Comparison of ENCODE assay signal across 9 cellular contexts in genomic region chr10:71998119-71998839, GRCh38. TPM values are rescaled to one million over a fixed set of nuclear protein-coding genes. Genes with fewer than 3 reads are reported as not detected.
DNase-seq lines count a peak whose midpoint lies in the region; ATAC-seq and TF ChIP-seq lines count a peak whose summit lies in the region.
"Had no signal": no experiment of that assay in that cellular context is flagged by ENCODE, and none has a peak within 500 bp of the region (broad histone marks: within the 10 kb centered on the region; RNA-seq: fewer than 3 reads in every experiment).

No MANE protein-coding gene starts in this region.

- no peak for TF ChIP-seq POLR2A in spleen (IDR thresholded peaks at IDR 0.05)

- no peak overlapping the region for H3K4me3 ChIP-seq in lung
- H3K4me3 ChIP-seq in spleen, result no peak overlapping the region
- no peak overlapping the region for H3K4me3 ChIP-seq in naive thymus-derived CD4-positive, alpha-beta T cell (ENCODE audit: low read length)

- H3K27me3 Mint-ChIP-seq in HFFc6 (ENCODE audit: insufficient read depth), result peaks cover 2% of the 10 kb centered on the region
- H3K27me3 Mint-ChIP-seq in naive thymus-derived CD4-positive, alpha-beta T cell, result peaks cover 0 to 3% (median 0%) of the 10 kb centered on the region in 5 donors
- H3K27me3 Mint-ChIP-seq: activated CD4-positive, alpha-beta T cell treated with anti-CD3 and anti-CD28 coated beads for 36 hours had no signal

- peaks cover 10% of the 10 kb centered on the region for H3K36me3 Mint-ChIP-seq in HFFc6 (ENCODE audit: low read depth)
- H3K36me3 Mint-ChIP-seq in naive thymus-derived CD4-positive, alpha-beta T cell, result peaks cover 0 to 2% (median 0%) of the 10 kb centered on the region in 5 donors

- POLR2A ChIA-PET in naive thymus-derived CD4-positive, alpha-beta T cell (lab: Charles Lee), result no interaction called here

- ATAC-seq in lung (ENCODE audit: insufficient read depth, low FRiP score), result no peak
- ATAC-seq in GM21528 (IDR thresholded peaks at IDR 0.05; ENCODE audit: low FRiP score, unreplicated experiment), result no peak
- no peak for ATAC-seq in naive thymus-derived CD4-positive, alpha-beta T cell
- ATAC-seq: activated CD4-positive, alpha-beta T cell treated with anti-CD3 and anti-CD28 coated beads for 36 hours had no signal

- peak overlapping the region; percentile 81 for H3K4me3 Mint-ChIP-seq in HFFc6
- no peak overlapping the region for H3K4me3 Mint-ChIP-seq in naive thymus-derived CD4-positive, alpha-beta T cell
- H3K4me3 Mint-ChIP-seq: activated CD4-positive, alpha-beta T cell treated with anti-CD3 and anti-CD28 coated beads for 36 hours had no signal

- intact Hi-C loops in spleen (cut with DNase I; ENCODE audit: low total_unique reads), result no loop called here
- intact Hi-C loops in naive thymus-derived CD4-positive, alpha-beta T cell (cut with micrococcal nuclease), result no loop called here

- no peak for DNase-seq in HFFc6
- no peak for DNase-seq in lung (ENCODE audit: low spot score)
- peak; percentile 82 for DNase-seq in spleen
- no peak for DNase-seq in dedifferentiated amniotic fluid mesenchymal stem cell (ENCODE audit: extremely low spot score)
- no peak for DNase-seq in NCI-H1092 (lab: John Stamatoyannopoulos, UW)
- no peak for DNase-seq in naive thymus-derived CD4-positive, alpha-beta T cell
- DNase-seq: activated CD4-positive, alpha-beta T cell treated with anti-CD3 and anti-CD28 coated beads for 36 hours had no signal

- CTCF ChIA-PET in naive thymus-derived CD4-positive, alpha-beta T cell (lab: Charles Lee), result no interaction called here

- H3K4me1 ChIP-seq in lung (ENCODE audit: control insufficient read depth in 2 of 2, insufficient read depth in 2 of 2, low read length in 2 of 2), result peaks cover 19 to 28% of the 10 kb centered on the region in 2 donors
- H3K4me1 ChIP-seq in spleen, result peaks cover 9 to 41% (median 37%) of the 10 kb centered on the region in 6 donors
- H3K4me1 ChIP-seq in naive thymus-derived CD4-positive, alpha-beta T cell (ENCODE audit: control insufficient read depth in 2 of 2, insufficient read depth in 2 of 2, low read length in 2 of 2), result no peaks in the 10 kb centered on the region

- H3K27ac ChIP-seq in cingulate gyrus (ENCODE audit: low read depth, low read length), result peak overlapping the region; percentile 97
- H3K27ac ChIP-seq in lung (ENCODE audit: low read depth in 1 of 2, low read length in 1 of 2), result peak overlapping the region; percentile 68 to 74
- peak overlapping the region in 7 of 8 donors; percentile 75 to 86 (median 82) for H3K27ac ChIP-seq in spleen
- H3K27ac ChIP-seq in naive thymus-derived CD4-positive, alpha-beta T cell (ENCODE audit: low read depth, low read length), result no peak overlapping the region

- H3K9me3 ChIP-seq in lung (ENCODE audit: control insufficient read depth in 2 of 2, insufficient read depth in 1 of 2, low read length in 1 of 2) (no peaks in the 10 kb centered on the region), spleen (no peaks in the 10 kb centered on the region)
- H3K9me3 ChIP-seq in naive thymus-derived CD4-positive, alpha-beta T cell (ENCODE audit: control insufficient read depth in 2 of 3, low read length in 3 of 3), result no peaks in the 10 kb centered on the region

- H3K4me1 Mint-ChIP-seq in HFFc6 (ENCODE audit: low read depth), result peaks cover 68% of the 10 kb centered on the region
- H3K4me1 Mint-ChIP-seq in naive thymus-derived CD4-positive, alpha-beta T cell, result peaks cover 0 to 7% (median 0%) of the 10 kb centered on the region in 7 donors
- H3K4me1 Mint-ChIP-seq: activated CD4-positive, alpha-beta T cell treated with anti-CD3 and anti-CD28 coated beads for 36 hours had no signal

- H3K27ac Mint-ChIP-seq in HFFc6, result peak overlapping the region; percentile 96
- no peak overlapping the region for H3K27ac Mint-ChIP-seq in naive thymus-derived CD4-positive, alpha-beta T cell
- H3K27ac Mint-ChIP-seq: activated CD4-positive, alpha-beta T cell treated with anti-CD3 and anti-CD28 coated beads for 36 hours had no signal

- TF ChIP-seq CTCF in HFFc6 (IDR thresholded peaks at IDR 0.05), result no peak
- no peak for TF ChIP-seq CTCF in lung (IDR thresholded peaks at IDR 0.05; ENCODE audit: control extremely low read depth, extremely low read depth)
- no peak for TF ChIP-seq CTCF in spleen (IDR thresholded peaks at IDR 0.05 in 8 of 11, conservative IDR thresholded peaks at IDR 0.05 in 3 of 11)

- no peaks in the 10 kb centered on the region for H3K9me3 Mint-ChIP-seq in HFFc6
- H3K9me3 Mint-ChIP-seq in naive thymus-derived CD4-positive, alpha-beta T cell, result no peaks in the 10 kb centered on the region

- 61 to 81% methylated on average over 14 of the region's 14 CpGs for WGBS in lung, 2 donors
- WGBS in spleen, 5 donors, result 62 to 80% (median 67%) methylated on average over 14 of the region's 14 CpGs

- H3K27me3 ChIP-seq in lung (ENCODE audit: control insufficient read depth, insufficient read depth) (no peaks in the 10 kb centered on the region), spleen (replicated peaks in 1 of 7) (peaks cover 0 to 5% (median 0%) of the 10 kb centered on the region in 7 donors)
- H3K27me3 ChIP-seq in naive thymus-derived CD4-positive, alpha-beta T cell (ENCODE audit: control insufficient read depth in 2 of 2, insufficient read depth in 2 of 2, low read length in 2 of 2), result no peaks in the 10 kb centered on the region

- H3K36me3 ChIP-seq in lung (ENCODE audit: control insufficient read depth in 2 of 2, insufficient read depth in 2 of 2, low read length in 2 of 2) (no peaks in the 10 kb centered on the region), spleen (no peaks in the 10 kb centered on the region)
- H3K36me3 ChIP-seq in naive thymus-derived CD4-positive, alpha-beta T cell (ENCODE audit: control insufficient read depth in 2 of 3, insufficient read depth in 3 of 3, low read length in 3 of 3), result no peaks in the 10 kb centered on the region

RNA-seq across cellular contexts. Expression of gene CHST3, which starts 34.1 kb away (rescaled TPM):
- 10 to 100 TPM; 34.9 to 48.1 (median 40.3) TPM for total RNA-seq in HFFc6 (2021; fragmentation: NEBNext Ultra II Directional; extraction: Animal tissue kit (Norgen Biotek cat#: 25700))
- 10 to 100 TPM; 10.7 to 13.7 TPM for total RNA-seq in lung
- polyA plus RNA-seq in lung, result 1 to 10 TPM; 2.2 to 5.2 TPM
- 1 to 10 TPM; 4.1 to 8.7 (median 6.1) TPM for total RNA-seq in spleen
- polyA plus RNA-seq in spleen, result 1 to 10 TPM in 1 of 3 donors, under 1 TPM in 2; 0.28 to 1.6 (median 0.56) TPM
- total RNA-seq in naive thymus-derived CD4-positive, alpha-beta T cell, result under 1 TPM in 1 of 5 experiments, not detected in 4; 0.05 TPM
- not detected for polyA plus RNA-seq in naive thymus-derived CD4-positive, alpha-beta T cell

Comparison
In these comparisons a context has a peak if more than half of its experiments do, and no peak if none do; other contexts are left out.
1. RNA of gene CHST3, which starts 34.1 kb away (total RNA-seq): 34.9 to 48.1 TPM in HFFc6, 10.7 to 13.7 TPM in lung and 4.1 to 8.7 TPM in spleen; 0.05 TPM in naive thymus-derived CD4-positive, alpha-beta T cell; every median in the first group is over 4 times any median in the second.